1 cellular context compared by ENCODE assay signal in genomic region chr17:17751996-17752821, GRCh38.
TF ChIP-seq lines count a peak whose summit lies in the region.

No MANE protein-coding gene starts in this region.

TF ChIP-seq in GM12878, 131 proteins besides CTCF, POLR2A, EP300 and RAD21 (continued from another document):
- TF ChIP-seq FOS (IDR thresholded peaks at IDR 0.05; ENCODE audit: borderline replicate concordance, extremely low read depth, insufficient read length) (no peak), MYB (IDR thresholded peaks at IDR 0.05; ENCODE audit: borderline replicate concordance, low read depth, low read length) (no peak), LARP7 (IDR thresholded peaks at IDR 0.05) (peak; percentile 50; the same call in 1 of the 2 replicates), IRF3 (IDR thresholded peaks at IDR 0.05) (no peak), HDAC2 (IDR thresholded peaks at IDR 0.05) (0 out of 2 replicates have a peak, but pooled peaks have one; percentile 46), MEF2B (IDR thresholded peaks at IDR 0.05; ENCODE audit: partially characterized antibody, poor library complexity, severe bottlenecking) (peak; percentile 25), GATAD2B (conservative IDR thresholded peaks at IDR 0.05; ENCODE audit: low read depth) (0 out of 2 replicates have a peak, but pooled peaks have one; percentile 42), ZNF274 (IDR thresholded peaks at IDR 0.05; ENCODE audit: insufficient read depth, insufficient read length) (no peak), ELK1 (IDR thresholded peaks at IDR 0.05; ENCODE audit: low read depth, low read length) (no peak), SMARCA5 (IDR thresholded peaks at IDR 0.05) (peak; percentile 72), TCF7 (IDR thresholded peaks at IDR 0.05; ENCODE audit: borderline replicate concordance) (no peak), CHD2 (IDR thresholded peaks at IDR 0.05; ENCODE audit: borderline replicate concordance, low read depth, low read length) (no peak), HCFC1 (IDR thresholded peaks at IDR 0.05; ENCODE audit: low read length) (no peak; the same call in 1 of the 2 replicates), SMC3 (IDR thresholded peaks at IDR 0.05; ENCODE audit: borderline replicate concordance, low read length) (no peak; the same call in 1 of the 2 replicates), RUNX3 (IDR thresholded peaks at IDR 0.05; ENCODE audit: low read length) (peak; percentile 42; the same call in 1 of the 2 replicates), DPF2 (IDR thresholded peaks at IDR 0.05) (peak; percentile 62), CREM (IDR thresholded peaks at IDR 0.05; ENCODE audit: low read depth) (0 out of 2 replicates have a peak, but pooled peaks have one; percentile 32), IKZF1 (conservative IDR thresholded peaks at IDR 0.05) (peak; percentile 72), ZNF384 (IDR thresholded peaks at IDR 0.05; ENCODE audit: borderline replicate concordance, low read depth, low read length) (no peak), EGR1 (IDR thresholded peaks at IDR 0.05; ENCODE audit: borderline replicate concordance in 1 of 2, low read depth in 2 of 2, low read length in 2 of 2) (0 out of 3 replicates have a peak, but pooled peaks of 1 of the 2 experiments have one; percentile 7), RFX5 (IDR thresholded peaks at IDR 0.05; ENCODE audit: low read depth, low read length) (no peak; the same call in 1 of the 2 replicates), ATF3 (IDR thresholded peaks at IDR 0.05; ENCODE audit: borderline replicate concordance, extremely low read depth, low read depth, low read length) (no peak), POLR2AphosphoS5 (IDR thresholded peaks at IDR 0.05; ENCODE audit: low read length) (peak; percentile 50; the same call in 1 of the 2 replicates), NR2F1 (conservative IDR thresholded peaks at IDR 0.05) (peak; percentile 64; the same call in 1 of the 2 replicates), MXI1 (IDR thresholded peaks at IDR 0.05; ENCODE audit: low read depth, low read length) (peak; percentile 60; the same call in 1 of the 2 replicates), EED (IDR thresholded peaks at IDR 0.05; ENCODE audit: low read depth) (peak; percentile 10; the same call in 1 of the 2 replicates), YY1 (IDR thresholded peaks at IDR 0.05; ENCODE audit: low read depth, low read length) (peak; percentile 79), SMAD5 (IDR thresholded peaks at IDR 0.05; ENCODE audit: low read depth) (peak; percentile 42; the same call in 1 of the 2 replicates), SPI1 (IDR thresholded peaks at IDR 0.05; ENCODE audit: borderline replicate concordance, insufficient read depth, low read depth, low read length) (no peak), CBX5 (IDR thresholded peaks at IDR 0.05; ENCODE audit: low read depth) (no peak), BHLHE40 (IDR thresholded peaks at IDR 0.05; ENCODE audit: borderline replicate concordance in 1 of 2, low read depth in 2 of 2, low read length in 1 of 2) (peak; percentile 62 to 85; a peak in 3 of 4 replicates), SP1 (IDR thresholded peaks at IDR 0.05; ENCODE audit: low read depth, low read length) (peak; percentile 35), SIN3A (IDR thresholded peaks at IDR 0.05; ENCODE audit: low read depth, low read length) (peak; percentile 42), TARDBP (IDR thresholded peaks at IDR 0.05; ENCODE audit: borderline replicate concordance) (peak; percentile 29; the same call in 1 of the 2 replicates)
